6 cellular contexts compared by ENCODE assay signal in genomic region chr2:97829255-97829654, GRCh38.
DNase-seq lines count a peak whose midpoint lies in the region; ATAC-seq, FAIRE-seq and TF ChIP-seq lines count a peak whose summit lies in the region.
"Not testable (repeated sequence)": the region's sequence is repeated elsewhere in the genome, so short reads cannot be mapped to it uniquely, and the experiment has no call there.

No MANE protein-coding gene starts in this region.

- H3K27me3 Mint-ChIP-seq in T-helper 1 cell treated with Interleukin-12 subunit alpha and Interleukin-12 subunit beta and Interleukin-4 antibody, amounts not matched to agents 30 μg/mL and 1 μg/mL, for 36 hours (ENCODE audit: low read depth); memory B cell: not testable (repeated sequence)

- H3K18ac ChIP-seq in IMR-90 (ENCODE audit: low read depth, low read length), result not testable (repeated sequence)

- not testable (repeated sequence) for H2AK9ac ChIP-seq in IMR-90 (replicated peaks; ENCODE audit: low read depth, low read length, poor library complexity)

- not testable (repeated sequence) for FAIRE-seq in A549 (lab: Jason Lieb, UNC); K562 (lab: Jason Lieb, UNC); HepG2 (lab: Jason Lieb, UNC)

- intact Hi-C loops in IMR-90 (cut with micrococcal nuclease); K562 (cut with micrococcal nuclease); HepG2 (cut with micrococcal nuclease; ENCODE audit: unreplicated experiment): not testable (repeated sequence)

- not testable (repeated sequence) for H2AK5ac ChIP-seq in IMR-90 (ENCODE audit: low read depth, low read length)

- TF ChIP-seq EP300 in A549 (IDR thresholded peaks at IDR 0.05); K562 (IDR thresholded peaks at IDR 0.05; ENCODE audit: low read length); HepG2 (IDR thresholded peaks at IDR 0.05; ENCODE audit: low read depth in 2 of 2, low read length in 2 of 2); HepG2 (CRISPR knock-in tag; IDR thresholded peaks at IDR 0.05; ENCODE audit: borderline replicate concordance): not testable (repeated sequence)

- H3K4me3 Mint-ChIP-seq in T-helper 1 cell treated with Interleukin-12 subunit alpha and Interleukin-12 subunit beta and Interleukin-4 antibody, amounts not matched to agents 30 μg/mL and 1 μg/mL, for 36 hours; memory B cell: not testable (repeated sequence)

- H3K4me3 ChIP-seq in A549; IMR-90 (ENCODE audit: insufficient read depth, low read depth, low read length); K562; HepG2 (replicated peaks in 1 of 3; ENCODE audit: insufficient read depth in 1 of 3, low read depth in 2 of 3, low read length in 3 of 3): not testable (repeated sequence)

- not testable (repeated sequence) for H2BK20ac ChIP-seq in IMR-90 (ENCODE audit: low read depth, low read length)

- H4K5ac ChIP-seq in IMR-90 (ENCODE audit: low read depth, low read length), result not testable (repeated sequence)

- not testable (repeated sequence) for H3K4me1 Mint-ChIP-seq in T-helper 1 cell treated with Interleukin-12 subunit alpha and Interleukin-12 subunit beta and Interleukin-4 antibody, amounts not matched to agents 30 μg/mL and 1 μg/mL, for 36 hours (ENCODE audit: low read depth)
- H3K4me1 Mint-ChIP-seq in memory B cell, result peaks cover 22% of the 10 kb centered on the region

- not testable (repeated sequence) for H2BK5ac ChIP-seq in IMR-90 (ENCODE audit: low read depth, low read length, poor library complexity, severe bottlenecking)

- H3K23ac ChIP-seq in IMR-90 (ENCODE audit: low read depth, low read length), result not testable (repeated sequence)

- H3K9me3 ChIP-seq in A549; IMR-90 (ENCODE audit: control insufficient read depth, insufficient read depth, low read length); K562 (replicated peaks; ENCODE audit: control insufficient read depth, insufficient read depth, low read depth, low read length); HepG2 (ENCODE audit: low read length): not testable (repeated sequence)

- DNase-seq in A549 (ENCODE audit: low read depth in 1 of 2, low spot score in 1 of 2); IMR-90; K562 (ENCODE audit: extremely low read depth in 1 of 4, low spot score in 3 of 4); HepG2 (ENCODE audit: low spot score); memory B cell (ENCODE audit: low spot score in 2 of 2): not testable (repeated sequence)

- CTCF ChIA-PET in A549 (lab: Yijun Ruan, JAX); IMR-90 (lab: Yijun Ruan, JAX); K562 (lab: Yijun Ruan, JAX; ENCODE audit: low intra/inter-chr PET ratio); HepG2 (lab: Yijun Ruan, JAX; ENCODE audit: low intra/inter-chr PET ratio, low total read pairs): not testable (repeated sequence)

- H3K79me1 ChIP-seq in IMR-90 (ENCODE audit: low read depth in 1 of 2, low read length in 2 of 2), result not testable (repeated sequence)

- TF ChIP-seq CTCF in A549 (IDR thresholded peaks at IDR 0.05); IMR-90 (conservative IDR thresholded peaks at IDR 0.05; ENCODE audit: low read depth, low read length); K562 (IDR thresholded peaks at IDR 0.05 in 2 of 3, conservative IDR thresholded peaks at IDR 0.05 in 1 of 3; ENCODE audit: insufficient read depth in 2 of 3, low read depth in 1 of 3, low read length in 3 of 3); HepG2 (CRISPR knock-in tag; IDR thresholded peaks at IDR 0.05): not testable (repeated sequence)

- in situ Hi-C loops in IMR-90 (cut with MboI; ENCODE audit: low sequenced_read_pairs); K562 (cut with MboI); HepG2 (cut with HindIII; ENCODE audit: extremely low pct_ligation_motif_present, low pct_unique_long_range_greater_than_20kb): not testable (repeated sequence)

- H4K20me1 ChIP-seq in IMR-90 (ENCODE audit: insufficient read depth, low read length); K562 (replicated peaks; ENCODE audit: control insufficient read depth, insufficient read depth, low read length); HepG2 (ENCODE audit: insufficient read depth, low read length): not testable (repeated sequence)

- TF ChIP-seq RAD21 in A549 (conservative IDR thresholded peaks at IDR 0.05 in 1 of 2, IDR thresholded peaks at IDR 0.05 in 1 of 2); IMR-90 (IDR thresholded peaks at IDR 0.05; ENCODE audit: low read length); K562 (CRISPR knock-in tag; conservative IDR thresholded peaks at IDR 0.05 in 1 of 2, IDR thresholded peaks at IDR 0.05 in 1 of 2); HepG2 (CRISPR knock-in tag; IDR thresholded peaks at IDR 0.05): not testable (repeated sequence)

- not testable (repeated sequence) for H4K91ac ChIP-seq in IMR-90 (ENCODE audit: insufficient read depth, low read depth, low read length)

- not testable (repeated sequence) for H4K8ac ChIP-seq in IMR-90 (ENCODE audit: low read depth in 2 of 2, low read length in 2 of 2)

- H3K27ac Mint-ChIP-seq in T-helper 1 cell treated with Interleukin-12 subunit alpha and Interleukin-12 subunit beta and Interleukin-4 antibody, amounts not matched to agents 30 μg/mL and 1 μg/mL, for 36 hours, result peak overlapping the region; percentile 33
- H3K27ac Mint-ChIP-seq in memory B cell, result peak overlapping the region; percentile 40

- H3K9ac ChIP-seq in IMR-90 (ENCODE audit: low read depth, low read length); K562 (ENCODE audit: insufficient read depth in 1 of 2, low read depth in 2 of 2, low read length in 2 of 2); HepG2 (ENCODE audit: insufficient read depth, low read depth, low read length): not testable (repeated sequence)

- not testable (repeated sequence) for H3K36me3 ChIP-seq in IMR-90 (ENCODE audit: control insufficient read depth, insufficient read depth, low read length); K562 (ENCODE audit: control insufficient read depth, insufficient read depth, low read length)
- peaks cover 4 to 24% of the 10 kb centered on the region in 2 experiments for H3K36me3 ChIP-seq in HepG2 (replicated peaks in 1 of 2; ENCODE audit: control insufficient read depth in 1 of 2, insufficient read depth in 2 of 2, low read length in 2 of 2)

- not testable (repeated sequence) for H3K14ac ChIP-seq in IMR-90 (replicated peaks; ENCODE audit: low read depth, low read length)

- H3K9me1 ChIP-seq in IMR-90 (ENCODE audit: insufficient read depth, low read length); K562 (ENCODE audit: control insufficient read depth, insufficient read depth, low read length): not testable (repeated sequence)

- POLR2A ChIA-PET in A549 (lab: Yijun Ruan, JAX); IMR-90 (lab: Charles Lee; ENCODE audit: unreplicated experiment); HepG2 (lab: Yijun Ruan, JAX): not testable (repeated sequence)
- POLR2A ChIA-PET in K562 (lab: Yijun Ruan, JAX), result interaction anchor here (0.9 to 1.0 kb wide), 2 partner anchors 9 to 17 kb away, joined by 3 read pairs; no protein-coding TSS in a partner anchor

- not testable (repeated sequence) for H3K56ac ChIP-seq in IMR-90 (ENCODE audit: extremely low read depth, insufficient read depth, low read length)

- H3K27ac ChIP-seq in A549; IMR-90 (ENCODE audit: insufficient read depth, low read length); K562 (ENCODE audit: extremely low read depth, low read depth, low read length); HepG2 (ENCODE audit: extremely low read length, insufficient read depth, low read length): not testable (repeated sequence)

- H3K4ac ChIP-seq in IMR-90 (ENCODE audit: low read depth, low read length), result not testable (repeated sequence)

- H2AFZ ChIP-seq in IMR-90 (replicated peaks; ENCODE audit: low read length, poor library complexity); K562 (ENCODE audit: low read depth, low read length); HepG2 (ENCODE audit: low read length): not testable (repeated sequence)

- peaks cover 13% of the 10 kb centered on the region for H3K36me3 Mint-ChIP-seq in T-helper 1 cell treated with Interleukin-12 subunit alpha and Interleukin-12 subunit beta and Interleukin-4 antibody, amounts not matched to agents 30 μg/mL and 1 μg/mL, for 36 hours (ENCODE audit: low read depth)
- peaks cover 29% of the 10 kb centered on the region for H3K36me3 Mint-ChIP-seq in memory B cell

- WGBS in A549 (ENCODE audit: missing lambda C conversion rate), result 96% methylated on average over 10 of the region's 10 CpGs
- 92% methylated on average over 5 of the region's 10 CpGs; no CpG with 5 or more reads in 1 of the 2 experiments for WGBS in IMR-90 (ENCODE audit: extremely low coverage in 2 of 2, insufficient read length in 1 of 2), 2 experiments
- 94% methylated on average over 10 of the region's 10 CpGs for WGBS in K562 (ENCODE audit: insufficient coverage, low coverage, missing lambda C conversion rate)
- 99% methylated on average over 10 of the region's 10 CpGs for WGBS in HepG2 (ENCODE audit: low lambda C conversion rate)

- not testable (repeated sequence) for H3K9me3 Mint-ChIP-seq in T-helper 1 cell treated with Interleukin-12 subunit alpha and Interleukin-12 subunit beta and Interleukin-4 antibody, amounts not matched to agents 30 μg/mL and 1 μg/mL, for 36 hours; memory B cell

- H2BK120ac ChIP-seq in IMR-90 (ENCODE audit: low read depth, low read length), result not testable (repeated sequence)

- TF ChIP-seq POLR2A in A549 (IDR thresholded peaks at IDR 0.05; ENCODE audit: low read length); IMR-90 (IDR thresholded peaks at IDR 0.05; ENCODE audit: low read depth, low read length); K562 (conservative IDR thresholded peaks at IDR 0.05); HepG2 (IDR thresholded peaks at IDR 0.05; ENCODE audit: insufficient read depth in 1 of 2, low read depth in 2 of 2, low read length in 2 of 2): not testable (repeated sequence)

- H3K27me3 ChIP-seq in IMR-90 (ENCODE audit: control insufficient read depth, insufficient read depth, low read length); K562 (ENCODE audit: control insufficient read depth in 2 of 2, insufficient read depth in 2 of 2, low read length in 2 of 2); HepG2 (ENCODE audit: control insufficient read depth in 1 of 2, insufficient read depth in 2 of 2, low read length in 2 of 2): not testable (repeated sequence)

- dilution Hi-C loops in IMR-90 (cut with HindIII; ENCODE audit: low sequenced_read_pairs, unreplicated experiment), result not testable (repeated sequence)

- BruUV-seq in IMR-90 (replicated peaks; lab: Mats Ljungman, UMichigan); K562 (replicated peaks; lab: Mats Ljungman, UMichigan); HepG2 (replicated peaks; lab: Mats Ljungman, UMichigan): not testable (repeated sequence)

- not testable (repeated sequence) for H3K4me1 ChIP-seq in A549; IMR-90 (ENCODE audit: control insufficient read depth, insufficient read depth, low read length); K562 (replicated peaks in 1 of 2; ENCODE audit: control insufficient read depth in 2 of 2, insufficient read depth in 2 of 2, low read length in 2 of 2); HepG2 (ENCODE audit: insufficient read depth, low read length)

- not testable (repeated sequence) for ATAC-seq in A549; IMR-90 (ENCODE audit: low read depth); K562; HepG2; memory B cell (ENCODE audit: low read depth)

- not testable (repeated sequence) for H3K79me2 ChIP-seq in K562 (ENCODE audit: control insufficient read depth, insufficient read depth, low read length); HepG2 (ENCODE audit: insufficient read depth, low read length)

- H2BK15ac ChIP-seq in IMR-90 (ENCODE audit: low read depth, low read length), result not testable (repeated sequence)

- not testable (repeated sequence) for H3K4me2 ChIP-seq in A549; IMR-90 (ENCODE audit: low read depth, low read length); K562 (ENCODE audit: insufficient read depth, low read length); HepG2 (ENCODE audit: low read depth, low read length)
